Comparison of ENCODE assay signal across 11 cellular contexts in the genomic region with DNA sequence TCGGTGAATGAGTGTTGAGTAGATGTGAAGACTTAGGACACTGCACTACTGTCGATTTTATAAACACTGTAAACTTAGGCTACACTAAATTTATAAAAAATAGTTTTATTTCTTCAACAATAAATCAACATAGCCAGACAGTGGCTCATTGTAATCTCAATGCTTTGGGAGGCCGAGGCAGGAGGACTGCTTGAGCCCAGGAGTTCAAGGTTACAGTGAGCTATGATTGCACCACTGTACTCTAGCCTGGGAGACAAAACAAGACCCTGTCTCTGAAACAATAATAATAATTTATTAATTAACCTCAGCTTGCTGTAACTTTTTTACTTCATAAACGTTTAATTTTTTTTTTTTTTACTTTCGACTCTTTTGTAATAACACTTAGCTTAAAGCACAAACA.
"Had no signal": no experiment of that assay in that cellular context is flagged by ENCODE, and none has a peak within 500 bp of the region (broad histone marks: within the 10 kb centered on the region; RNA-seq: fewer than 3 reads in every experiment).

No MANE protein-coding gene starts in this region.

- H3K4me3 ChIP-seq: GM23248, GM23338, HAP-1 had no signal

- H3K4me1 ChIP-seq: HAP-1 had no signal

- DNase-seq: GM23248, GOT3, H7, H9, HCEC 1CT, HFFc6 had no signal

- ATAC-seq: GM23338, HCT116 had no signal

- H3K9ac ChIP-seq: GM23248 had no signal

- FAIRE-seq: H1, H54 had no signal

- H3K27ac ChIP-seq: GM23248 had no signal

- H3K4me2 ChIP-seq: GM23338 had no signal

- H2AFZ ChIP-seq: GM23248, GM23338 had no signal

- H3K9me3 ChIP-seq: HAP-1 had no signal

- H3K36me3 ChIP-seq: HAP-1 had no signal
